Comparison of ENCODE assay signal across 10 cellular contexts in the genomic region with DNA sequence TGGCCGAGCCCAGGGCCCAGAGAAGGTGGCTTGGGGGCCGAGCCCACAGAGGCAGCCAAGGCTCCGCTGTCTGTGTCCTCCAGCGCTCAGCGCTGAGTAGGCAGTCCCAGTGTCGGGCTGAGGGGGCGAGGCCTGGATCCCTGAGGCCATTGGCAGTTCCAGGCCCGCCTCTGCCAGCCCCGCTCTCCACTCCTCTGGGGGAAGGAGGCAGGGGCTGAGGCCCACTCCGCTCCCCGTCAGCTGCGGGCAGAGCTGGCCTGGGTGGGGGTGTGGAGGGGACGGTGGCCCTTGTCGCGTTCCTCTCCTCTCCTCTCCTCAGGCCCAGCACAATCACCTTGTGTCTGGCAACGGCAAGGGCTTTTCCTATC.
DNase-seq lines count a peak whose midpoint lies in the region; ATAC-seq and TF ChIP-seq lines count a peak whose summit lies in the region.
"Had no signal": no experiment of that assay in that cellular context is flagged by ENCODE, and none has a peak within 500 bp of the region (broad histone marks: within the 10 kb centered on the region; RNA-seq: fewer than 3 reads in every experiment).

No MANE protein-coding gene starts in this region.

- peak overlapping the region; percentile 93 for H3K18ac ChIP-seq in neuronal stem cell (ENCODE audit: low read length)

- H3K36me3 ChIP-seq in cardiac muscle cell = peaks cover 20% of the 10 kb centered on the region
- H3K36me3 ChIP-seq in neuronal stem cell (replicated peaks in 1 of 2; ENCODE audit: control insufficient read depth in 2 of 2, insufficient read depth in 2 of 2, low read length in 2 of 2) = peaks cover 0 to 6% of the 10 kb centered on the region in 2 donors

- peak overlapping the region; percentile 72 for H2BK15ac ChIP-seq in neuronal stem cell (ENCODE audit: low read length)

- H3K23ac ChIP-seq in neuronal stem cell (ENCODE audit: low read depth, low read length, poor library complexity) = peak overlapping the region; percentile 66

- H2BK12ac ChIP-seq in neuronal stem cell (ENCODE audit: low read length) = no peak overlapping the region

- no peak for TF ChIP-seq CTCF in cardiac muscle cell (IDR thresholded peaks at IDR 0.05; ENCODE audit: low read depth, low read length)

- no peaks in the 10 kb centered on the region for H3K79me1 ChIP-seq in neuronal stem cell (ENCODE audit: low read depth, low read length)

- peak overlapping the region; percentile 41 for H3K4me2 ChIP-seq in neuronal stem cell (ENCODE audit: insufficient read depth, low read length, poor library complexity, severe bottlenecking)

- no peak overlapping the region for H3K14ac ChIP-seq in neuronal stem cell (ENCODE audit: low read length)

- H3K4me1 ChIP-seq in cardiac muscle cell (ENCODE audit: low read depth) (peaks cover 39% of the 10 kb centered on the region), neuronal stem cell (ENCODE audit: control insufficient read depth in 2 of 2, insufficient read depth in 1 of 2, low read depth in 1 of 2, low read length in 2 of 2) (peaks cover 35 to 45% of the 10 kb centered on the region in 2 donors)

- ATAC-seq in SK-N-SH treated with all-trans-retinoic acid at 6 μM for 48 hours (peak; percentile 86), HG03460 (IDR thresholded peaks at IDR 0.05; ENCODE audit: unreplicated experiment) (no peak)

- H3K27me3 ChIP-seq in cardiac muscle cell (no peaks in the 10 kb centered on the region), neuronal stem cell (ENCODE audit: control insufficient read depth in 3 of 3, insufficient read depth in 3 of 3, low read depth in 1 of 3, low read length in 3 of 3) (no peaks in the 10 kb centered on the region)
- H3K27me3 ChIP-seq: neutrophil had no signal

- H3K9me3 ChIP-seq in cardiac muscle cell (ENCODE audit: low read depth) (no peaks in the 10 kb centered on the region), neuronal stem cell (replicated peaks in 1 of 2; ENCODE audit: control insufficient read depth in 2 of 2, insufficient read depth in 1 of 2, low read depth in 1 of 2, low read length in 2 of 2) (peaks cover 0 to 2% of the 10 kb centered on the region in 2 donors)
- H3K9me3 ChIP-seq: neutrophil had no signal

- H3K4me3 ChIP-seq in cardiac muscle cell (no peak overlapping the region), neuronal stem cell (ENCODE audit: low read length in 2 of 2) (no peak overlapping the region)
- H3K4me3 ChIP-seq: SK-N-MC had no signal

- no peak overlapping the region for H4K8ac ChIP-seq in neuronal stem cell (ENCODE audit: low read depth, low read length)

- H3K27ac ChIP-seq in cardiac muscle cell (peak overlapping the region; percentile 94), neuronal stem cell (replicated peaks; ENCODE audit: low read length) (no peak overlapping the region)
- H3K27ac ChIP-seq: neutrophil, SK-N-MC had no signal

- WGBS in neuronal stem cell (ENCODE audit: extremely low coverage in 2 of 2, insufficient read length in 2 of 2, insufficient replicate concordance in 1 of 2), 2 donors = no CpG with 5 or more reads among the region's 16 CpGs

- no peak overlapping the region for H3K4ac ChIP-seq in neuronal stem cell (ENCODE audit: low read length)

- H2AFZ ChIP-seq in neuronal stem cell (ENCODE audit: low read length) = peak overlapping the region; percentile 60

- DNase-seq in AG20443 (ENCODE audit: low spot score) (peak; percentile 79), cardiac muscle cell (ENCODE audit: low read depth in 1 of 2, low spot score in 1 of 2) (peak; percentile 36 to 94), neuronal stem cell (ENCODE audit: low spot score) (no peak), NCI-H1930 (lab: John Stamatoyannopoulos, UW) (no peak), GM19240 (ENCODE audit: insufficient read length, low spot score) (no peak)
- DNase-seq in stimulated activated CD4-positive, alpha-beta T cell treated with anti-CD3 and anti-CD28 coated beads, Interleukin-2, amount 100 ng/mL, for 24 hours = no peak

- H2AK5ac ChIP-seq in neuronal stem cell (ENCODE audit: low read depth, low read length) = peak overlapping the region; percentile 92

- no peak overlapping the region for H2BK120ac ChIP-seq in neuronal stem cell (ENCODE audit: low read depth, low read length)

- H4K91ac ChIP-seq in neuronal stem cell (ENCODE audit: low read depth, low read length, poor library complexity) = no peak overlapping the region

- H2BK5ac ChIP-seq in neuronal stem cell (ENCODE audit: low read length) = peak overlapping the region; percentile 42

- peak overlapping the region; percentile 12 for H3K9ac ChIP-seq in neuronal stem cell (ENCODE audit: low read depth, low read length, poor library complexity)

TF ChIP-seq in SK-N-SH treated with all-trans-retinoic acid at 6 μM for 48 hours, 23 proteins besides CTCF, POLR2A, EP300 and RAD21:
- TF ChIP-seq ZFP3 (CRISPR knock-in tag; IDR thresholded peaks at IDR 0.05) = no peak
- TF ChIP-seq, protein P1, sequence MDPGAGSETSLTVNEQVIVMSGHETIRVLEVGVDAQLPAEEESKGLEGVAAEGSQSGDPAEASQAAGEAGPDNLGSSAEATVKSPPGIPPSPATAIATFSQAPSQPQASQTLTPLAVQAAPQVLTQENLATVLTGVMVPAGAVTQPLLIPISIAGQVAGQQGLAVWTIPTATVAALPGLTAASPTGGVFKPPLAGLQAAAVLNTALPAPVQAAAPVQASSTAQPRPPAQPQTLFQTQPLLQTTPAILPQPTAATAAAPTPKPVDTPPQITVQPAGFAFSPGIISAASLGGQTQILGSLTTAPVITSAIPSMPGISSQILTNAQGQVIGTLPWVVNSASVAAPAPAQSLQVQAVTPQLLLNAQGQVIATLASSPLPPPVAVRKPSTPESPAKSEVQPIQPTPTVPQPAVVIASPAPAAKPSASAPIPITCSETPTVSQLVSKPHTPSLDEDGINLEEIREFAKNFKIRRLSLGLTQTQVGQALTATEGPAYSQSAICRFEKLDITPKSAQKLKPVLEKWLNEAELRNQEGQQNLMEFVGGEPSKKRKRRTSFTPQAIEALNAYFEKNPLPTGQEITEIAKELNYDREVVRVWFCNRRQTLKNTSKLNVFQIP (CRISPR knock-in tag; IDR thresholded peaks at IDR 0.05; ENCODE audit: borderline replicate concordance, low read depth) = no peak
- no peak for TF ChIP-seq ZFP30 (CRISPR knock-in tag; IDR thresholded peaks at IDR 0.05)
- no peak for TF ChIP-seq ZNF565 (CRISPR knock-in tag; conservative IDR thresholded peaks at IDR 0.05; ENCODE audit: low read depth)
- TF ChIP-seq RARB (CRISPR knock-in tag; IDR thresholded peaks at IDR 0.05) = no peak
- no peak for TF ChIP-seq ISL1 (CRISPR knock-in tag; IDR thresholded peaks at IDR 0.05)
TF ChIP-seq in SK-N-SH treated with all-trans-retinoic acid at 6 μM for 48 hours: peak in this region for 0.

Comparison
In these comparisons a context has a peak if more than half of its experiments do, and no peak if none do; other contexts are left out.
1. DNase-seq: peak in AG20443 (single experiment) and cardiac muscle cell (2 of 2); none in neuronal stem cell (single experiment), stimulated activated CD4-positive, alpha-beta T cell treated with anti-CD3 and anti-CD28 coated beads, Interleukin-2, amount 100 ng/mL, for 24 hours (0 of 2), NCI-H1930 (0 of 2) and GM19240 (single experiment).